ENCODE assay signal across 20 cellular contexts in genomic region chr6:135871878-135872277, GRCh38. TPM values are rescaled to one million over a fixed set of nuclear protein-coding genes. Genes with fewer than 3 reads are reported as not detected.
A peak's percentile ranks its signal among the peaks of the same experiment; 100 is the strongest.
DNase-seq lines count a peak whose midpoint lies in the region; ATAC-seq, FAIRE-seq and TF ChIP-seq lines count a peak whose summit lies in the region.
"Had no signal": no experiment of that assay in that cellular context is flagged by ENCODE, and none has a peak within 500 bp of the region (broad histone marks: within the 10 kb centered on the region; RNA-seq: fewer than 3 reads in every experiment).

No MANE protein-coding gene starts in this region.

- H3K4me1 ChIP-seq in small intestine (ENCODE audit: control insufficient read depth in 2 of 2, insufficient read depth in 1 of 2, low read depth in 1 of 2, low read length in 1 of 2) = no peaks in the 10 kb centered on the region

- H3K36me3 ChIP-seq in small intestine (ENCODE audit: control insufficient read depth in 2 of 2, insufficient read depth in 2 of 2, low read length in 2 of 2) = no peaks in the 10 kb centered on the region
- H3K36me3 ChIP-seq: BLaER1, neutrophil had no signal

- no peaks in the 10 kb centered on the region for H3K27me3 Mint-ChIP-seq in mesothelial cell of epicardium (ENCODE audit: low read depth)
- H3K27me3 Mint-ChIP-seq in activated CD4-positive, alpha-beta T cell treated with anti-CD3 and anti-CD28 coated beads, Interleukin-2, amount 10 ng/mL, durations not matched to agents 7 days and 5 days = no peaks in the 10 kb centered on the region
- H3K27me3 Mint-ChIP-seq: activated B cell treated with CpG ODN at 0.5 μM for 24 hours had no signal

- H3K36me3 Mint-ChIP-seq in mesothelial cell of epicardium = no peaks in the 10 kb centered on the region
- H3K36me3 Mint-ChIP-seq in activated CD4-positive, alpha-beta T cell treated with anti-CD3 and anti-CD28 coated beads, Interleukin-2, amount 10 ng/mL, durations not matched to agents 7 days and 5 days (ENCODE audit: low read depth) = no peaks in the 10 kb centered on the region

- WGBS in small intestine, 3 donors = 79 to 97% (median 97%) methylated on average over 1 of the region's 1 CpG

- H3K27ac ChIP-seq in small intestine (ENCODE audit: low read depth in 1 of 2, low read length in 1 of 2) = no peak overlapping the region
- H3K27ac ChIP-seq: BLaER1, neutrophil had no signal

- POLR2A ChIA-PET in activated CD4-positive, alpha-beta T cell treated with anti-CD3 and anti-CD28 coated beads, Interleukin-2, amount 10 ng/mL, durations not matched to agents 7 days and 5 days (lab: Charles Lee) = no interaction called here

- H3K27me3 ChIP-seq in small intestine (ENCODE audit: control insufficient read depth in 2 of 2, insufficient read depth in 2 of 2, low read length in 2 of 2) = no peaks in the 10 kb centered on the region
- H3K27me3 ChIP-seq: BLaER1, neutrophil had no signal

- TF ChIP-seq CTCF in AG10803 (conservative IDR thresholded peaks at IDR 0.05; ENCODE audit: low read length) = no peak
- no peak for TF ChIP-seq CTCF in mesothelial cell of epicardium (IDR thresholded peaks at IDR 0.05; ENCODE audit: unreplicated experiment)

- peaks cover 26% of the 10 kb centered on the region for H3K4me1 Mint-ChIP-seq in mesothelial cell of epicardium
- H3K4me1 Mint-ChIP-seq in activated CD4-positive, alpha-beta T cell treated with anti-CD3 and anti-CD28 coated beads, Interleukin-2, amount 10 ng/mL, durations not matched to agents 7 days and 5 days = peaks cover 14% of the 10 kb centered on the region

- no peaks in the 10 kb centered on the region for H3K9me3 ChIP-seq in small intestine (ENCODE audit: control insufficient read depth, low read depth)
- H3K9me3 ChIP-seq: BLaER1, neutrophil had no signal

- H3K4me3 Mint-ChIP-seq in mesothelial cell of epicardium = no peak overlapping the region
- no peak overlapping the region for H3K4me3 Mint-ChIP-seq in activated CD4-positive, alpha-beta T cell treated with anti-CD3 and anti-CD28 coated beads, Interleukin-2, amount 10 ng/mL, durations not matched to agents 7 days and 5 days
- H3K4me3 Mint-ChIP-seq: activated B cell treated with CpG ODN at 0.5 μM for 24 hours; T-helper 1 cell treated with Interleukin-12 subunit alpha and Interleukin-12 subunit beta and Interleukin-4 antibody, amounts not matched to agents 30 μg/mL and 1 μg/mL, for 36 hours had no signal

- peaks cover 4% of the 10 kb centered on the region for H3K9me3 Mint-ChIP-seq in mesothelial cell of epicardium
- H3K9me3 Mint-ChIP-seq in activated CD4-positive, alpha-beta T cell treated with anti-CD3 and anti-CD28 coated beads, Interleukin-2, amount 10 ng/mL, durations not matched to agents 7 days and 5 days = no peaks in the 10 kb centered on the region
- H3K9me3 Mint-ChIP-seq: activated B cell treated with CpG ODN at 0.5 μM for 24 hours; T-helper 1 cell treated with Interleukin-12 subunit alpha and Interleukin-12 subunit beta and Interleukin-4 antibody, amounts not matched to agents 30 μg/mL and 1 μg/mL, for 36 hours had no signal

- peak; percentile 80 for DNase-seq in AG10803 (ENCODE audit: low read depth)
- peak; percentile 26 for DNase-seq in HT1080 (ENCODE audit: low read depth)
- DNase-seq in dedifferentiated amniotic fluid mesenchymal stem cell (ENCODE audit: extremely low spot score) = peak; percentile 22
- no peak for DNase-seq in mesothelial cell of epicardium (ENCODE audit: low spot score in 2 of 2, unreplicated experiment in 2 of 2)
- no peak for DNase-seq in activated CD4-positive, alpha-beta T cell treated with anti-CD3 and anti-CD28 coated beads, Interleukin-2, amount 10 ng/mL, durations not matched to agents 7 days and 5 days
- DNase-seq in small intestine = no peak
- DNase-seq in activated T-cell treated with anti-CD3 and anti-CD28 coated beads for 4 hours = no peak
- DNase-seq: activated B cell treated with CpG ODN at 0.5 μM for 24 hours; activated effector memory CD4-positive, alpha-beta T cell treated with anti-CD3 and anti-CD28 coated beads, Interleukin-2, amount 50 U/mL, for 16 hours; amygdala; DMS153; head of caudate nucleus; KG1; NCI-H1417; stimulated activated CD4-positive, alpha-beta T cell treated with anti-CD3 and anti-CD28 coated beads, Interleukin-4, amount 100 ng/mL, for 4 hours had no signal

- CTCF ChIA-PET in activated CD4-positive, alpha-beta T cell treated with anti-CD3 and anti-CD28 coated beads, Interleukin-2, amount 10 ng/mL, durations not matched to agents 7 days and 5 days (lab: Charles Lee) = no interaction called here

- ATAC-seq in HG02840 (IDR thresholded peaks at IDR 0.05; ENCODE audit: low FRiP score, unreplicated experiment) = no peak

- FAIRE-seq in small intestine (lab: Jason Lieb, UNC) = no peak
- FAIRE-seq: endothelial cell of umbilical vein had no signal

- H3K4me3 ChIP-seq in AG10803 (ENCODE audit: low read length) = no peak overlapping the region
- H3K4me3 ChIP-seq in small intestine (ENCODE audit: low read depth in 1 of 2, low read length in 2 of 2) = no peak overlapping the region
- H3K4me3 ChIP-seq: BLaER1 had no signal

- peak overlapping the region; percentile 57 for H3K27ac Mint-ChIP-seq in mesothelial cell of epicardium
- no peak overlapping the region for H3K27ac Mint-ChIP-seq in activated CD4-positive, alpha-beta T cell treated with anti-CD3 and anti-CD28 coated beads, Interleukin-2, amount 10 ng/mL, durations not matched to agents 7 days and 5 days
- H3K27ac Mint-ChIP-seq: activated B cell treated with CpG ODN at 0.5 μM for 24 hours; T-helper 1 cell treated with Interleukin-12 subunit alpha and Interleukin-12 subunit beta and Interleukin-4 antibody, amounts not matched to agents 30 μg/mL and 1 μg/mL, for 36 hours had no signal

RNA-seq across cellular contexts. Expression of gene PDE7B, which starts 20.4 kb away (rescaled TPM):
- total RNA-seq in HT1080 (2014; rRNA removed; shearing (Covaris generic)) = 0.47 and 1.3 TPM in 2 replicates
- polyA plus RNA-seq in HT1080 (2015; cell fraction: cytosol; rRNA removed) = 2.2 and 2.5 TPM in 2 replicates
- polyA plus RNA-seq in HT1080 (2015; cell fraction: nucleus; rRNA removed) = 2.7 and 2.9 TPM in 2 replicates
- 15.9 to 18.2 TPM (median 16.5 TPM) in 3 replicates for total RNA-seq in mesothelial cell of epicardium
- total RNA-seq in activated CD4-positive, alpha-beta T cell treated with anti-CD3 and anti-CD28 coated beads, Interleukin-2, amount 10 ng/mL, durations not matched to agents 7 days and 5 days = 1 to 10 TPM in 1 of 2 experiments, under 1 TPM in 1; 0.57 to 1.2 TPM
- 1 to 10 TPM in 2 of 3 donors, under 1 TPM in 1; 0.22 to 1.4 (median 1.3) TPM for polyA plus RNA-seq in small intestine

Comparison
In these comparisons a context has a peak if more than half of its experiments do, and no peak if none do; other contexts are left out.
1. DNase-seq: peak in AG10803 (single experiment), HT1080 (single experiment) and dedifferentiated amniotic fluid mesenchymal stem cell (single experiment); none in mesothelial cell of epicardium (0 of 2), activated CD4-positive, alpha-beta T cell treated with anti-CD3 and anti-CD28 coated beads, Interleukin-2, amount 10 ng/mL, durations not matched to agents 7 days and 5 days (single experiment), small intestine (single experiment) and activated T-cell treated with anti-CD3 and anti-CD28 coated beads for 4 hours (single experiment).